Comparison of ENCODE assay signal across 21 cellular contexts in genomic region chr5:101012880-101013279, GRCh38.
DNase-seq lines count a peak whose midpoint lies in the region; ATAC-seq and TF ChIP-seq lines count a peak whose summit lies in the region.
"Had no signal": no experiment of that assay in that cellular context is flagged by ENCODE, and none has a peak within 500 bp of the region (broad histone marks: within the 10 kb centered on the region; RNA-seq: fewer than 3 reads in every experiment).

No MANE protein-coding gene starts in this region.

- H3K36me3 Mint-ChIP-seq in activated naive CD4-positive, alpha-beta T cell treated with anti-CD3 and anti-CD28 coated beads for 36 hours (ENCODE audit: low read depth) = no peaks in the 10 kb centered on the region
- no peaks in the 10 kb centered on the region for H3K36me3 Mint-ChIP-seq in nephron progenitor cell (ENCODE audit: low read depth)
- H3K36me3 Mint-ChIP-seq: CD14-positive monocyte had no signal

- peaks cover 8% of the 10 kb centered on the region for H3K9me3 ChIP-seq in left ventricle myocardium inferior (replicated peaks)
- no peaks in the 10 kb centered on the region for H3K9me3 ChIP-seq in right atrium auricular region
- H3K9me3 ChIP-seq in RWPE2 (ENCODE audit: severe bottlenecking) = peaks cover 2% of the 10 kb centered on the region
- H3K9me3 ChIP-seq in hepatocyte (ENCODE audit: low read depth) = no peaks in the 10 kb centered on the region
- H3K9me3 ChIP-seq: breast epithelium, gastrocnemius medialis had no signal

- no peak; the same call in 2 of the 3 replicates for ATAC-seq in RWPE2 (ENCODE audit: low read depth)
- ATAC-seq in GM21526 (IDR thresholded peaks at IDR 0.05; ENCODE audit: low FRiP score, unreplicated experiment) = no peak
- no peak for ATAC-seq in GM18870 (IDR thresholded peaks at IDR 0.05; ENCODE audit: unreplicated experiment)
- ATAC-seq: gastrocnemius medialis, left lobe of liver had no signal

- H3K36me3 ChIP-seq in left ventricle myocardium inferior = no peaks in the 10 kb centered on the region
- no peaks in the 10 kb centered on the region for H3K36me3 ChIP-seq in right atrium auricular region
- no peaks in the 10 kb centered on the region for H3K36me3 ChIP-seq in RWPE2 (ENCODE audit: low read depth)
- no peaks in the 10 kb centered on the region for H3K36me3 ChIP-seq in hepatocyte (replicated peaks; ENCODE audit: insufficient read depth, low read depth)
- H3K36me3 ChIP-seq: breast epithelium, gastrocnemius medialis had no signal

- no peak overlapping the region for H3K4me3 ChIP-seq in left ventricle myocardium inferior
- H3K4me3 ChIP-seq in right atrium auricular region = no peak overlapping the region
- no peak overlapping the region for H3K4me3 ChIP-seq in RWPE2 (ENCODE audit: severe bottlenecking)
- no peak overlapping the region for H3K4me3 ChIP-seq in hepatocyte
- H3K4me3 ChIP-seq: breast epithelium, gastrocnemius medialis had no signal

- H3K4me3 Mint-ChIP-seq in activated naive CD4-positive, alpha-beta T cell treated with anti-CD3 and anti-CD28 coated beads for 36 hours = no peak overlapping the region
- no peak overlapping the region for H3K4me3 Mint-ChIP-seq in nephron progenitor cell
- H3K4me3 Mint-ChIP-seq: CD14-positive monocyte had no signal

- no peak for DNase-seq in left ventricle myocardium inferior
- DNase-seq in right atrium auricular region (ENCODE audit: low spot score) = no peak
- DNase-seq in RWPE2 (ENCODE audit: low spot score) = no peak
- DNase-seq in hepatocyte (ENCODE audit: low spot score) = no peak
- DNase-seq in activated naive CD4-positive, alpha-beta T cell treated with anti-CD3 and anti-CD28 coated beads for 36 hours = no peak
- DNase-seq in nephron progenitor cell = no peak
- DNase-seq: activated CD4-positive, CD25-positive, alpha-beta regulatory T cell treated with anti-CD3 and anti-CD28 coated beads, Interleukin-2, amount 50 U/mL, for 72 hours; DMS153; gastrocnemius medialis; GOT3; Karpas-422; NCI-H1436 treated with DMSO at 0.1 percent for 48 hours; stimulated activated CD8-positive, alpha-beta memory T cell treated with anti-CD3 and anti-CD28 coated beads, Interleukin-4, amount 100 ng/mL, for 48 hours; substantia nigra had no signal

- H2AFZ ChIP-seq in hepatocyte = no peak overlapping the region

- CTCF ChIA-PET in activated naive CD4-positive, alpha-beta T cell treated with anti-CD3 and anti-CD28 coated beads for 36 hours (lab: Charles Lee) = interaction anchor here (0.6 to 1.9 kb wide), 3 partner anchors 112 to 425 kb away, joined by 3 to 4 read pairs (median 3); no protein-coding TSS in a partner anchor

- H3K4me2 ChIP-seq in hepatocyte = no peak overlapping the region

- no peaks in the 10 kb centered on the region for H3K9me3 Mint-ChIP-seq in activated naive CD4-positive, alpha-beta T cell treated with anti-CD3 and anti-CD28 coated beads for 36 hours
- no peaks in the 10 kb centered on the region for H3K9me3 Mint-ChIP-seq in nephron progenitor cell
- H3K9me3 Mint-ChIP-seq: CD14-positive monocyte had no signal

- WGBS in hepatocyte (ENCODE audit: low lambda C conversion rate, missing lambda C conversion rate) = 65% methylated on average over 2 of the region's 2 CpGs

- peak; percentile 17 for TF ChIP-seq CTCF in left ventricle myocardium inferior (IDR thresholded peaks at IDR 0.05; ENCODE audit: borderline replicate concordance)
- no peak for TF ChIP-seq CTCF in right atrium auricular region (IDR thresholded peaks at IDR 0.05)
- TF ChIP-seq CTCF in RWPE2 (IDR thresholded peaks at IDR 0.05; ENCODE audit: poor library complexity, severe bottlenecking) = peak; percentile 44
- TF ChIP-seq CTCF in hepatocyte (IDR thresholded peaks at IDR 0.05; ENCODE audit: poor library complexity) = peak; percentile 26
- no peak for TF ChIP-seq CTCF in nephron progenitor cell (IDR thresholded peaks at IDR 0.05)

- H4K20me1 ChIP-seq in hepatocyte (ENCODE audit: insufficient read depth, poor library complexity, severe bottlenecking) = no peaks in the 10 kb centered on the region

- H3K79me2 ChIP-seq in hepatocyte = no peaks in the 10 kb centered on the region

- H3K27me3 ChIP-seq in left ventricle myocardium inferior (ENCODE audit: low read depth) (no peaks in the 10 kb centered on the region), right atrium auricular region (no peaks in the 10 kb centered on the region), RWPE2 (ENCODE audit: insufficient read depth, poor library complexity, severe bottlenecking) (no peaks in the 10 kb centered on the region), hepatocyte (no peaks in the 10 kb centered on the region)
- H3K27me3 ChIP-seq: breast epithelium, gastrocnemius medialis had no signal

- no peaks in the 10 kb centered on the region for H3K4me1 Mint-ChIP-seq in activated naive CD4-positive, alpha-beta T cell treated with anti-CD3 and anti-CD28 coated beads for 36 hours (ENCODE audit: low read depth)
- H3K4me1 Mint-ChIP-seq in nephron progenitor cell = no peaks in the 10 kb centered on the region
- H3K4me1 Mint-ChIP-seq: CD14-positive monocyte had no signal

- intact Hi-C loops in left ventricle myocardium inferior (cut with micrococcal nuclease) = no loop called here
- intact Hi-C loops in activated naive CD4-positive, alpha-beta T cell treated with anti-CD3 and anti-CD28 coated beads for 36 hours (cut with micrococcal nuclease) = loop anchor here (1.0 to 2.0 kb wide), 2 partner anchors 239 to 390 kb away; no protein-coding TSS in a partner anchor

- H3K27ac ChIP-seq in left ventricle myocardium inferior (replicated peaks) (no peak overlapping the region), right atrium auricular region (no peak overlapping the region), RWPE2 (ENCODE audit: poor library complexity, severe bottlenecking) (no peak overlapping the region), hepatocyte (no peak overlapping the region)
- H3K27ac ChIP-seq: breast epithelium, epithelial cell of prostate, gastrocnemius medialis, RWPE1 had no signal

- no peak overlapping the region for H3K27ac Mint-ChIP-seq in activated naive CD4-positive, alpha-beta T cell treated with anti-CD3 and anti-CD28 coated beads for 36 hours
- H3K27ac Mint-ChIP-seq in nephron progenitor cell = no peak overlapping the region
- H3K27ac Mint-ChIP-seq: CD14-positive monocyte had no signal

- H3K27me3 Mint-ChIP-seq in activated naive CD4-positive, alpha-beta T cell treated with anti-CD3 and anti-CD28 coated beads for 36 hours (ENCODE audit: low read depth) = no peaks in the 10 kb centered on the region
- no peaks in the 10 kb centered on the region for H3K27me3 Mint-ChIP-seq in nephron progenitor cell (ENCODE audit: low read depth, poor library complexity)

- H3K4me1 ChIP-seq in left ventricle myocardium inferior (no peaks in the 10 kb centered on the region), right atrium auricular region (no peaks in the 10 kb centered on the region), RWPE2 (ENCODE audit: insufficient read depth, poor library complexity, severe bottlenecking) (no peaks in the 10 kb centered on the region), hepatocyte (ENCODE audit: insufficient read depth) (no peaks in the 10 kb centered on the region)
- H3K4me1 ChIP-seq: breast epithelium, gastrocnemius medialis had no signal

- no peaks in the 10 kb centered on the region for H3K9me2 ChIP-seq in hepatocyte (replicated peaks; ENCODE audit: insufficient read depth)

Comparison
In these comparisons a context has a peak if more than half of its experiments do, and no peak if none do; other contexts are left out.
1. CTCF ChIP-seq: peak in left ventricle myocardium inferior (single experiment), RWPE2 (single experiment) and hepatocyte (single experiment); none in right atrium auricular region (0 of 2) and nephron progenitor cell (single experiment).